Comparison of ENCODE assay signal across 12 cellular contexts in the genomic region with DNA sequence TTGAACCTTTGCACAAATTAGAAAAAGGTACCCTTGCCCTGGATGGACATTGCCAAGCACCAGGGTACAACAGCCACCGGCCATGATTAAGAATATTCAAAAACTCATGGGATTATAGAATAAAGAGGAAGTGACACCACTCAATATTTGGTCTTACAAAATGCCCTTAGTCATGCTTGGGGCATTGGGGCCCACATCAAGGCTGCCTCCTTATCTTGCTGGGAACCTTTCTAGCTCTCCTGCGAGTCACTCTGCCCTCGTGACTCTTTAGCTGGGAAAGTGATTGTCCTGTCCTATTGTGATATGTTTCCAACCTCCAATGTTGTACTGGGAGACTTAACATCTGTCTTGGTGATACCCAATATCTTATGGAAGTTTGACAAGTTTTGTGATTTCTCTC. TPM values are rescaled to one million over a fixed set of nuclear protein-coding genes. Genes with fewer than 3 reads are reported as not detected.
DNase-seq lines count a peak whose midpoint lies in the region; TF ChIP-seq lines count a peak whose summit lies in the region.
"Had no signal": no experiment of that assay in that cellular context is flagged by ENCODE, and none has a peak within 500 bp of the region (broad histone marks: within the 10 kb centered on the region; RNA-seq: fewer than 3 reads in every experiment).

No MANE protein-coding gene starts in this region.

- no peaks in the 10 kb centered on the region for H3F3A ChIP-seq in SK-N-SH (replicated peaks; ENCODE audit: insufficient read depth)
- H3F3A ChIP-seq in MM.1S (ENCODE audit: insufficient read depth, low read length), result no peaks in the 10 kb centered on the region

- CTCF ChIA-PET in SK-N-SH (lab: Yijun Ruan, JAX), result interaction anchor here (0.6 to 3.6 kb wide), 6 partner anchors 18 to 308 kb away, joined by 3 to 29 read pairs (median 4); no protein-coding TSS in a partner anchor

- H3K4me3 ChIP-seq in BLaER1 treated with 17β-estradiol and CSF1 and Interleukin-3, amounts not matched to agents 10 nM and 100 nM, result no peak overlapping the region
- H3K4me3 ChIP-seq in fibroblast of mammary gland (ENCODE audit: control insufficient read depth, low read depth, low read length) (no peak overlapping the region), SK-N-SH (ENCODE audit: low read depth in 2 of 2, low read length in 1 of 2) (no peak overlapping the region), MM.1S (ENCODE audit: low read length) (no peak overlapping the region)
- H3K4me3 ChIP-seq: left lung had no signal

- H3K4me2 ChIP-seq in BLaER1 treated with 17β-estradiol and CSF1 and Interleukin-3, amounts not matched to agents 10 nM and 100 nM, result peak overlapping the region in 7 of 11 experiments; percentile 11 to 62 (median 52); a peak in 14 of 22 replicates
- H3K4me2 ChIP-seq in SK-N-SH (no peak overlapping the region), MM.1S (ENCODE audit: low read depth, low read length) (no peak overlapping the region)

- H2AFZ ChIP-seq in SK-N-SH (ENCODE audit: low read depth) (no peak overlapping the region), MM.1S (ENCODE audit: low read length) (no peak overlapping the region)

- peaks cover 0 to 31% (median 9%) of the 10 kb centered on the region in 10 experiments; a peak in 13 of 20 replicates for H3K4me1 ChIP-seq in BLaER1 treated with 17β-estradiol and CSF1 and Interleukin-3, amounts not matched to agents 10 nM and 100 nM
- H3K4me1 ChIP-seq in SK-N-SH (ENCODE audit: control insufficient read depth in 1 of 2, insufficient read depth in 2 of 2, low read depth in 1 of 2, low read length in 1 of 2) (no peaks in the 10 kb centered on the region), MM.1S (ENCODE audit: low read length) (no peaks in the 10 kb centered on the region)

- in situ Hi-C loops in KBM-7 (cut with MboI; ENCODE audit: low pct_unique_long_range_greater_than_20kb, low sequenced_read_pairs), result loop anchor here (25.0 kb wide), 1 partner anchor 176 kb away; no protein-coding TSS in a partner anchor

- H3K9me2 ChIP-seq in SK-N-SH (no peaks in the 10 kb centered on the region), MM.1S (replicated peaks; ENCODE audit: insufficient read depth, low read length) (no peaks in the 10 kb centered on the region)

- no peaks in the 10 kb centered on the region for H3K36me3 ChIP-seq in BLaER1 treated with 17β-estradiol and CSF1 and Interleukin-3, amounts not matched to agents 10 nM and 100 nM
- H3K36me3 ChIP-seq in SK-N-SH (replicated peaks in 1 of 2; ENCODE audit: control insufficient read depth in 1 of 2, insufficient read depth in 2 of 2, low read length in 1 of 2) (no peaks in the 10 kb centered on the region), MM.1S (replicated peaks; ENCODE audit: insufficient read depth, low read length) (no peaks in the 10 kb centered on the region)
- H3K36me3 ChIP-seq: left lung had no signal

- H3K79me2 ChIP-seq in SK-N-SH (ENCODE audit: insufficient read depth), result no peaks in the 10 kb centered on the region
- H3K79me2 ChIP-seq in MM.1S (ENCODE audit: low read length), result no peaks in the 10 kb centered on the region

- TF ChIP-seq EP300 in SK-N-SH (IDR thresholded peaks at IDR 0.05; ENCODE audit: borderline replicate concordance in 1 of 2, low read depth in 1 of 2, low read length in 1 of 2), result no peak

- DNase-seq in KBM-7 (peak; percentile 23), SIG-M5 (lab: John Stamatoyannopoulos, UW) (peak; percentile 30), fibroblast of mammary gland (ENCODE audit: low read depth) (peak; percentile 26), SK-N-SH (no peak), HuH-7 (ENCODE audit: low spot score) (no peak), MM.1S (no peak), globus pallidus (ENCODE audit: low spot score) (no peak)
- DNase-seq: head of caudate nucleus, left lung, NCI-H2107, T-cell had no signal

- H4K20me1 ChIP-seq in BLaER1 treated with 17β-estradiol and CSF1 and Interleukin-3, amounts not matched to agents 10 nM and 100 nM, result no peaks in the 10 kb centered on the region
- no peaks in the 10 kb centered on the region for H4K20me1 ChIP-seq in SK-N-SH (ENCODE audit: insufficient read depth)
- H4K20me1 ChIP-seq in MM.1S (ENCODE audit: insufficient read depth, low read length), result no peaks in the 10 kb centered on the region

- H3K9me3 ChIP-seq in BLaER1 treated with 17β-estradiol and CSF1 and Interleukin-3, amounts not matched to agents 10 nM and 100 nM (replicated peaks in 1 of 11), result peaks cover 0 to 6% (median 4%) of the 10 kb centered on the region in 11 experiments; a peak in 6 of 22 replicates
- no peaks in the 10 kb centered on the region for H3K9me3 ChIP-seq in SK-N-SH
- no peaks in the 10 kb centered on the region for H3K9me3 ChIP-seq in MM.1S (replicated peaks; ENCODE audit: insufficient read depth, low read length)
- H3K9me3 ChIP-seq: left lung had no signal

- WGBS in SK-N-SH (ENCODE audit: low lambda C conversion rate), result 73% methylated on average over 3 of the region's 3 CpGs

- H3K27ac ChIP-seq in BLaER1 treated with 17β-estradiol and CSF1 and Interleukin-3, amounts not matched to agents 10 nM and 100 nM, result peak overlapping the region in 8 of 11 experiments; percentile 6 to 62 (median 41); a peak in 13 of 22 replicates
- H3K27ac ChIP-seq in SK-N-SH (ENCODE audit: low read depth in 2 of 2, low read length in 1 of 2) (no peak overlapping the region), MM.1S (ENCODE audit: low read length) (no peak overlapping the region)

- no peaks in the 10 kb centered on the region for H3K27me3 ChIP-seq in BLaER1 treated with 17β-estradiol and CSF1 and Interleukin-3, amounts not matched to agents 10 nM and 100 nM
- H3K27me3 ChIP-seq in SK-N-SH (ENCODE audit: insufficient read depth), result no peaks in the 10 kb centered on the region
- H3K27me3 ChIP-seq in MM.1S (replicated peaks; ENCODE audit: insufficient read depth, low read length), result no peaks in the 10 kb centered on the region
- H3K27me3 ChIP-seq: left lung had no signal

- TF ChIP-seq CTCF in fibroblast of mammary gland (conservative IDR thresholded peaks at IDR 0.05; ENCODE audit: control insufficient read depth, insufficient read depth, low read depth, low read length) (no peak), SK-N-SH (IDR thresholded peaks at IDR 0.05) (no peak), MM.1S (IDR thresholded peaks at IDR 0.05; ENCODE audit: low read length) (no peak)

- no peak for TF ChIP-seq RAD21 in SK-N-SH (IDR thresholded peaks at IDR 0.05; ENCODE audit: low read length)

- POLR2A ChIA-PET in SK-N-SH (lab: Yijun Ruan, JAX), result no interaction called here

- no peak overlapping the region for H3K9ac ChIP-seq in BLaER1 treated with 17β-estradiol and CSF1 and Interleukin-3, amounts not matched to agents 10 nM and 100 nM
- no peak overlapping the region for H3K9ac ChIP-seq in SK-N-SH
- H3K9ac ChIP-seq in MM.1S (ENCODE audit: low read length), result no peak overlapping the region

TF ChIP-seq in SK-N-SH, 30 proteins besides CTCF, POLR2A, EP300 and RAD21:
- TF ChIP-seq CHD2 (IDR thresholded peaks at IDR 0.05; ENCODE audit: low read length, partially characterized antibody) (no peak), GATA2 (CRISPR knock-in tag; IDR thresholded peaks at IDR 0.05) (no peak), TEAD4 (IDR thresholded peaks at IDR 0.05; ENCODE audit: borderline replicate concordance, insufficient read depth) (no peak), TAF1 (IDR thresholded peaks at IDR 0.05; ENCODE audit: borderline replicate concordance, low read depth, low read length) (no peak), ELF1 (IDR thresholded peaks at IDR 0.05) (no peak)

RNA-seq across cellular contexts. Expression of a gene that starts 57.8 kb away (rescaled TPM):
- 7.6 and 9.8 TPM in 2 replicates for polyA plus RNA-seq in SK-N-SH (2012; rRNA removed)
- polyA plus RNA-seq in SK-N-SH (2012; cell fraction: cytosol; rRNA removed), result 6.7 and 8.5 TPM in 2 replicates
- polyA plus RNA-seq in SK-N-SH (2012; cell fraction: nucleus; rRNA removed), result 1.7 and 4.6 TPM in 2 replicates

Comparison
In these comparisons a context has a peak if more than half of its experiments do, and no peak if none do; other contexts are left out.
1. H3K27ac ChIP-seq: peak in BLaER1 treated with 17β-estradiol and CSF1 and Interleukin-3, amounts not matched to agents 10 nM and 100 nM (8 of 11); none in SK-N-SH (0 of 2) and MM.1S (single experiment).
2. H3K4me2 ChIP-seq: peak in BLaER1 treated with 17β-estradiol and CSF1 and Interleukin-3, amounts not matched to agents 10 nM and 100 nM (7 of 11); none in SK-N-SH (single experiment) and MM.1S (single experiment).
3. DNase-seq: peak in KBM-7 (single experiment), SIG-M5 (single experiment) and fibroblast of mammary gland (single experiment); none in SK-N-SH (single experiment), HuH-7 (single experiment), MM.1S (single experiment) and globus pallidus (single experiment).